13 cellular contexts compared by ENCODE assay signal in genomic region chr19:13103585-13103923, GRCh38. TPM values are rescaled to one million over a fixed set of nuclear protein-coding genes. Genes with fewer than 3 reads are reported as not detected.
A peak's percentile ranks its signal among the peaks of the same experiment; 100 is the strongest.
DNase-seq lines count a peak whose midpoint lies in the region; ATAC-seq and TF ChIP-seq lines count a peak whose summit lies in the region.
"Had no signal": no experiment of that assay in that cellular context is flagged by ENCODE, and none has a peak within 500 bp of the region (broad histone marks: within the 10 kb centered on the region; RNA-seq: fewer than 3 reads in every experiment).

No MANE protein-coding gene starts in this region.

- WGBS in heart left ventricle, 4 donors, result 50 to 59% (median 56%) methylated on average over 4 to 5 of the region's 5 CpGs
- 24 to 44% methylated on average over 5 of the region's 5 CpGs for WGBS in lung, 2 donors
- 65 to 67% methylated on average over 4 to 5 of the region's 5 CpGs for WGBS in tibial nerve, 2 donors
- WGBS in body of pancreas, 2 donors, result 83 to 90% methylated on average over 2 to 3 of the region's 5 CpGs

- TF ChIP-seq EP300 in tibial nerve (IDR thresholded peaks at IDR 0.05), result no peak

- CTCF ChIA-PET in activated CD4-positive, alpha-beta memory T cell treated with anti-CD3 and anti-CD28 coated beads, Interleukin-2, amount 10 ng/mL, durations not matched to agents 7 days and 5 days (lab: Charles Lee), result interaction anchor here (1.1 to 2.5 kb wide), 5 partner anchors 10 to 90 kb away, joined by 3 to 12 read pairs (median 6); partner anchors contain the start of genes IER2 and STX10

- H3K9me3 ChIP-seq in heart left ventricle (no peaks in the 10 kb centered on the region), lung (ENCODE audit: control insufficient read depth in 2 of 2, insufficient read depth in 1 of 2, low read length in 1 of 2) (no peaks in the 10 kb centered on the region), tibial nerve (no peaks in the 10 kb centered on the region), body of pancreas (no peaks in the 10 kb centered on the region)
- H3K9me3 ChIP-seq: BE2C had no signal

- TF ChIP-seq CTCF in heart left ventricle (IDR thresholded peaks at IDR 0.05) (no peak), lung (IDR thresholded peaks at IDR 0.05; ENCODE audit: control extremely low read depth, extremely low read depth) (no peak), tibial nerve (IDR thresholded peaks at IDR 0.05) (no peak), body of pancreas (IDR thresholded peaks at IDR 0.05) (no peak)

- H3K27ac ChIP-seq in heart left ventricle (peak overlapping the region; percentile 72 to 98 (median 92)), lung (ENCODE audit: low read depth in 1 of 2, low read length in 1 of 2) (peak overlapping the region; percentile 69 to 90), tibial nerve (peak overlapping the region in 3 of 4 donors; percentile 81 to 93 (median 88)), body of pancreas (peak overlapping the region in 2 of 4 donors; percentile 62 to 77)
- H3K27ac ChIP-seq: SK-N-MC had no signal

- POLR2A ChIA-PET in activated CD4-positive, alpha-beta memory T cell treated with anti-CD3 and anti-CD28 coated beads, Interleukin-2, amount 10 ng/mL, durations not matched to agents 7 days and 5 days (lab: Charles Lee), result interaction anchor here (1.5 to 3.9 kb wide), 4 partner anchors 14 to 60 kb away, joined by 4 to 46 read pairs (median 17); partner anchors contain the start of genes NACC1 and TRMT1

- H3K4me1 ChIP-seq in heart left ventricle (peaks cover 6 to 68% (median 51%) of the 10 kb centered on the region in 12 donors), lung (ENCODE audit: control insufficient read depth in 2 of 2, insufficient read depth in 2 of 2, low read length in 2 of 2) (peaks cover 0 to 22% of the 10 kb centered on the region in 2 donors), tibial nerve (peaks cover 0 to 56% (median 25%) of the 10 kb centered on the region in 4 donors), body of pancreas (peaks cover 19% of the 10 kb centered on the region)

- no peaks in the 10 kb centered on the region for H3K27me3 ChIP-seq in heart left ventricle
- no peaks in the 10 kb centered on the region for H3K27me3 ChIP-seq in lung (ENCODE audit: control insufficient read depth, insufficient read depth)
- no peaks in the 10 kb centered on the region for H3K27me3 ChIP-seq in tibial nerve
- H3K27me3 ChIP-seq in body of pancreas, result peaks cover 0 to 6% of the 10 kb centered on the region in 2 donors
- H3K27me3 ChIP-seq: BE2C had no signal

- TF ChIP-seq POLR2A in heart left ventricle (IDR thresholded peaks at IDR 0.05) (no peak), tibial nerve (IDR thresholded peaks at IDR 0.05) (no peak), body of pancreas (IDR thresholded peaks at IDR 0.05) (peak in 1 of 3 donors; percentile 2)

- DNase-seq in heart left ventricle (peak in 1 of 5 donors; percentile 26), left ventricle myocardium superior (no peak), lung (ENCODE audit: low spot score) (no peak), tibial nerve (ENCODE audit: low spot score in 2 of 2) (no peak), SHP77 (lab: John Stamatoyannopoulos, UW) (no peak), body of pancreas (no peak)
- no peak for DNase-seq in activated CD4-positive, alpha-beta memory T cell treated with anti-CD3 and anti-CD28 coated beads, Interleukin-2, amount 10 ng/mL, durations not matched to agents 7 days and 5 days
- no peak for DNase-seq in activated T-helper 1 cell treated with anti-CD3 and anti-CD28 coated beads, Interleukin-12 subunit alpha, Interleukin-12 subunit beta, Interleukin-2, Interleukin-4 antibody, amounts not matched to agents 30 ng/mL and 10 ng/mL and 1 ng/mL, durations not matched to agents 14 hours and 24 hours and 36 hours (ENCODE audit: low spot score)
- DNase-seq: NCI-H1092 treated with DMSO at 0.1 percent for 48 hours; stimulated activated CD8-positive, alpha-beta memory T cell treated with anti-CD3 and anti-CD28 coated beads, Interleukin-4, amount 100 ng/mL, for 48 hours had no signal

- H3K4me1 Mint-ChIP-seq in activated CD4-positive, alpha-beta memory T cell treated with anti-CD3 and anti-CD28 coated beads, Interleukin-2, amount 10 ng/mL, durations not matched to agents 7 days and 5 days, result peaks cover 50% of the 10 kb centered on the region
- peaks cover 17% of the 10 kb centered on the region for H3K4me1 Mint-ChIP-seq in activated T-helper 1 cell treated with anti-CD3 and anti-CD28 coated beads, Interleukin-12 subunit alpha, Interleukin-12 subunit beta, Interleukin-2, Interleukin-4 antibody, amounts not matched to agents 30 ng/mL and 10 ng/mL and 1 ng/mL, durations not matched to agents 14 hours and 24 hours and 36 hours (ENCODE audit: low read depth)

- H3K4me3 ChIP-seq in heart left ventricle (peak overlapping the region in 5 of 12 donors; percentile 59 to 75 (median 66)), lung (no peak overlapping the region), tibial nerve (no peak overlapping the region), body of pancreas (no peak overlapping the region)
- H3K4me3 ChIP-seq: SK-N-MC had no signal

- peaks cover 4% of the 10 kb centered on the region for H3K9me3 Mint-ChIP-seq in activated CD4-positive, alpha-beta memory T cell treated with anti-CD3 and anti-CD28 coated beads, Interleukin-2, amount 10 ng/mL, durations not matched to agents 7 days and 5 days
- no peaks in the 10 kb centered on the region for H3K9me3 Mint-ChIP-seq in activated T-helper 1 cell treated with anti-CD3 and anti-CD28 coated beads, Interleukin-12 subunit alpha, Interleukin-12 subunit beta, Interleukin-2, Interleukin-4 antibody, amounts not matched to agents 30 ng/mL and 10 ng/mL and 1 ng/mL, durations not matched to agents 14 hours and 24 hours and 36 hours
- H3K9me3 Mint-ChIP-seq: activated T-helper 2 cell treated with anti-CD3 and anti-CD28 coated beads, Interferon-gamma antibody, Interleukin-2, Interleukin-4, amounts not matched to agents 10 μg/mL and 5 μg/mL and 100 μg/mL, durations not matched to agents 14 hours and 24 hours and 36 hours had no signal

- peaks cover 3% of the 10 kb centered on the region for H3K27me3 Mint-ChIP-seq in activated CD4-positive, alpha-beta memory T cell treated with anti-CD3 and anti-CD28 coated beads, Interleukin-2, amount 10 ng/mL, durations not matched to agents 7 days and 5 days
- H3K27me3 Mint-ChIP-seq in activated T-helper 1 cell treated with anti-CD3 and anti-CD28 coated beads, Interleukin-12 subunit alpha, Interleukin-12 subunit beta, Interleukin-2, Interleukin-4 antibody, amounts not matched to agents 30 ng/mL and 10 ng/mL and 1 ng/mL, durations not matched to agents 14 hours and 24 hours and 36 hours (ENCODE audit: insufficient read depth), result peaks cover 3% of the 10 kb centered on the region

- intact Hi-C loops in heart left ventricle (cut with DNase I), result loop anchor here in 8 of 10 donors (2.0 to 5.0 kb wide), 3 partner anchors 47 to 159 kb away; partner anchors contain the start of genes IER2 (in 7 of the 8) and STX10 (in 7 of the 8)
- intact Hi-C loops in left ventricle myocardium superior (cut with micrococcal nuclease), result no loop called here
- intact Hi-C loops in activated T-helper 1 cell treated with anti-CD3 and anti-CD28 coated beads, Interleukin-12 subunit alpha, Interleukin-12 subunit beta, Interleukin-2, Interleukin-4 antibody, amounts not matched to agents 30 ng/mL and 10 ng/mL and 1 ng/mL, durations not matched to agents 14 hours and 24 hours and 36 hours (cut with micrococcal nuclease), result no loop called here
- intact Hi-C loops in body of pancreas (cut with DNase I), result no loop called here

- H3K36me3 Mint-ChIP-seq in activated CD4-positive, alpha-beta memory T cell treated with anti-CD3 and anti-CD28 coated beads, Interleukin-2, amount 10 ng/mL, durations not matched to agents 7 days and 5 days (ENCODE audit: low read depth), result peaks cover 15% of the 10 kb centered on the region
- peaks cover 12% of the 10 kb centered on the region for H3K36me3 Mint-ChIP-seq in activated T-helper 1 cell treated with anti-CD3 and anti-CD28 coated beads, Interleukin-12 subunit alpha, Interleukin-12 subunit beta, Interleukin-2, Interleukin-4 antibody, amounts not matched to agents 30 ng/mL and 10 ng/mL and 1 ng/mL, durations not matched to agents 14 hours and 24 hours and 36 hours (ENCODE audit: low read depth)

- peak overlapping the region; percentile 64 for H3K4me3 Mint-ChIP-seq in activated CD4-positive, alpha-beta memory T cell treated with anti-CD3 and anti-CD28 coated beads, Interleukin-2, amount 10 ng/mL, durations not matched to agents 7 days and 5 days
- no peak overlapping the region for H3K4me3 Mint-ChIP-seq in activated T-helper 1 cell treated with anti-CD3 and anti-CD28 coated beads, Interleukin-12 subunit alpha, Interleukin-12 subunit beta, Interleukin-2, Interleukin-4 antibody, amounts not matched to agents 30 ng/mL and 10 ng/mL and 1 ng/mL, durations not matched to agents 14 hours and 24 hours and 36 hours

- H3K36me3 ChIP-seq in heart left ventricle (peaks cover 0 to 11% (median 6%) of the 10 kb centered on the region in 9 donors), lung (ENCODE audit: control insufficient read depth in 2 of 2, insufficient read depth in 2 of 2, low read length in 2 of 2) (peaks cover 0 to 15% of the 10 kb centered on the region in 2 donors), tibial nerve (peaks cover 0 to 34% (median 0%) of the 10 kb centered on the region in 3 donors), body of pancreas (replicated peaks in 1 of 2; ENCODE audit: insufficient read depth in 1 of 2, low read depth in 2 of 2) (no peaks in the 10 kb centered on the region)

- no peak overlapping the region for H3K27ac Mint-ChIP-seq in activated CD4-positive, alpha-beta memory T cell treated with anti-CD3 and anti-CD28 coated beads, Interleukin-2, amount 10 ng/mL, durations not matched to agents 7 days and 5 days
- no peak overlapping the region for H3K27ac Mint-ChIP-seq in activated T-helper 1 cell treated with anti-CD3 and anti-CD28 coated beads, Interleukin-12 subunit alpha, Interleukin-12 subunit beta, Interleukin-2, Interleukin-4 antibody, amounts not matched to agents 30 ng/mL and 10 ng/mL and 1 ng/mL, durations not matched to agents 14 hours and 24 hours and 36 hours
- H3K27ac Mint-ChIP-seq: activated T-helper 2 cell treated with anti-CD3 and anti-CD28 coated beads, Interferon-gamma antibody, Interleukin-2, Interleukin-4, amounts not matched to agents 10 μg/mL and 5 μg/mL and 100 μg/mL, durations not matched to agents 14 hours and 24 hours and 36 hours had no signal

- ATAC-seq in heart left ventricle, result no peak
- no peak for ATAC-seq in left ventricle myocardium superior
- ATAC-seq in lung (ENCODE audit: insufficient read depth, low FRiP score), result no peak
- ATAC-seq in body of pancreas, result no peak

RNA-seq across cellular contexts. Expression of gene LYL1, which starts 0.9 kb away (rescaled TPM):
- total RNA-seq in heart left ventricle (10 to 100 TPM in 3 of 9 donors, 1 to 10 TPM in 6; 5.2 to 19.1 (median 8.3) TPM), left ventricle myocardium superior (8.8 TPM), lung (10 to 100 TPM; 12.9 to 25.9 TPM), tibial nerve (10 to 100 TPM; 21.1 to 43.5 (median 25.8) TPM), body of pancreas (1 to 10 TPM; 3.4 to 6.9 TPM)
- polyA plus RNA-seq in heart left ventricle (1 to 10 TPM; 7.7 to 8.4 TPM), lung (10 to 100 TPM; 15.5 to 34.1 TPM)
- total RNA-seq in activated CD4-positive, alpha-beta memory T cell treated with anti-CD3 and anti-CD28 coated beads, Interleukin-2, amount 10 ng/mL, durations not matched to agents 7 days and 5 days, result 1 to 10 TPM; 5.7 to 6.2 TPM
- 2.4 and 2.5 TPM in 2 replicates for total RNA-seq in activated T-helper 1 cell treated with anti-CD3 and anti-CD28 coated beads, Interleukin-12 subunit alpha, Interleukin-12 subunit beta, Interleukin-2, Interleukin-4 antibody, amounts not matched to agents 30 ng/mL and 10 ng/mL and 1 ng/mL, durations not matched to agents 14 hours and 24 hours and 36 hours

RNA-seq across cellular contexts. Expression of gene TRMT1, which starts 13.0 kb away (rescaled TPM):
- total RNA-seq in heart left ventricle (10 to 100 TPM; 15.1 to 22.6 (median 16.2) TPM), left ventricle myocardium superior (22.4 TPM), lung (10 to 100 TPM; 14.4 to 41.4 TPM), tibial nerve (10 to 100 TPM; 38.4 to 92.7 (median 49.2) TPM), body of pancreas (10 to 100 TPM; 21.5 to 36.3 TPM)
- polyA plus RNA-seq in heart left ventricle (10 to 100 TPM; 26.4 to 32.4 TPM), lung (10 to 100 TPM; 46.1 to 48.2 TPM)
- total RNA-seq in activated CD4-positive, alpha-beta memory T cell treated with anti-CD3 and anti-CD28 coated beads, Interleukin-2, amount 10 ng/mL, durations not matched to agents 7 days and 5 days, result 10 to 100 TPM; 29.4 to 29.7 TPM
- 154 and 157 TPM in 2 replicates for total RNA-seq in activated T-helper 1 cell treated with anti-CD3 and anti-CD28 coated beads, Interleukin-12 subunit alpha, Interleukin-12 subunit beta, Interleukin-2, Interleukin-4 antibody, amounts not matched to agents 30 ng/mL and 10 ng/mL and 1 ng/mL, durations not matched to agents 14 hours and 24 hours and 36 hours

RNA-seq across cellular contexts. Expression of gene NACC1, which starts 14.5 kb away (rescaled TPM):
- total RNA-seq in heart left ventricle (10 to 100 TPM; 28.7 to 88.2 (median 41.8) TPM), left ventricle myocardium superior (50.0 TPM), lung (10 to 100 TPM; 18.4 to 94.8 TPM), tibial nerve (10 to 100 TPM; 15.3 to 37.1 (median 25.8) TPM), body of pancreas (10 to 100 TPM in 1 of 2 donors, 1 to 10 TPM in 1; 6.0 to 15.5 TPM)
- polyA plus RNA-seq in heart left ventricle (10 to 100 TPM; 49.6 to 74.2 TPM), lung (10 to 100 TPM; 51.6 to 64.9 TPM)
- 10 to 100 TPM; 74.5 to 82.2 TPM for total RNA-seq in activated CD4-positive, alpha-beta memory T cell treated with anti-CD3 and anti-CD28 coated beads, Interleukin-2, amount 10 ng/mL, durations not matched to agents 7 days and 5 days
- 124 TPM in 2 replicates for total RNA-seq in activated T-helper 1 cell treated with anti-CD3 and anti-CD28 coated beads, Interleukin-12 subunit alpha, Interleukin-12 subunit beta, Interleukin-2, Interleukin-4 antibody, amounts not matched to agents 30 ng/mL and 10 ng/mL and 1 ng/mL, durations not matched to agents 14 hours and 24 hours and 36 hours

RNA-seq across cellular contexts. Expression of gene STX10, which starts 46.6 kb away (rescaled TPM):
- total RNA-seq in heart left ventricle (10 to 100 TPM; 24.0 to 48.8 (median 35.8) TPM), left ventricle myocardium superior (46.4 TPM), lung (10 to 100 TPM; 45.8 to 94.3 TPM), tibial nerve (100 to 1,000 TPM in 1 of 4 donors, 10 to 100 TPM in 3; 58.6 to 145 (median 86.6) TPM), body of pancreas (10 to 100 TPM; 54.2 to 65.3 TPM)
- polyA plus RNA-seq in heart left ventricle (10 to 100 TPM; 52.5 to 64.7 TPM), lung (100 to 1,000 TPM; 128 to 136 TPM)
- total RNA-seq in activated CD4-positive, alpha-beta memory T cell treated with anti-CD3 and anti-CD28 coated beads, Interleukin-2, amount 10 ng/mL, durations not matched to agents 7 days and 5 days, result 10 to 100 TPM; 69.0 to 72.2 TPM
- total RNA-seq in activated T-helper 1 cell treated with anti-CD3 and anti-CD28 coated beads, Interleukin-12 subunit alpha, Interleukin-12 subunit beta, Interleukin-2, Interleukin-4 antibody, amounts not matched to agents 30 ng/mL and 10 ng/mL and 1 ng/mL, durations not matched to agents 14 hours and 24 hours and 36 hours, result 73.8 and 78.1 TPM in 2 replicates

RNA-seq across cellular contexts. Expression of gene IER2, which starts 46.7 kb away (rescaled TPM):
- total RNA-seq in heart left ventricle, result 100 to 1,000 TPM in 1 of 9 donors, 10 to 100 TPM in 8; 17.6 to 101 (median 29.1) TPM
- 10 to 100 TPM; 21.8 to 35.7 TPM for polyA plus RNA-seq in heart left ventricle
- total RNA-seq in left ventricle myocardium superior, result 19.8 TPM
- total RNA-seq in activated CD4-positive, alpha-beta memory T cell treated with anti-CD3 and anti-CD28 coated beads, Interleukin-2, amount 10 ng/mL, durations not matched to agents 7 days and 5 days, result 100 to 1,000 TPM; 231 to 234 TPM
- total RNA-seq in lung, result 10 to 100 TPM; 29.8 to 93.5 TPM
- polyA plus RNA-seq in lung, result 100 to 1,000 TPM in 1 of 2 donors, 10 to 100 TPM in 1; 92.5 to 242 TPM
- total RNA-seq in tibial nerve, result 10 to 100 TPM; 37.3 to 77.4 (median 58.3) TPM
- total RNA-seq in activated T-helper 1 cell treated with anti-CD3 and anti-CD28 coated beads, Interleukin-12 subunit alpha, Interleukin-12 subunit beta, Interleukin-2, Interleukin-4 antibody, amounts not matched to agents 30 ng/mL and 10 ng/mL and 1 ng/mL, durations not matched to agents 14 hours and 24 hours and 36 hours, result 173 and 175 TPM in 2 replicates
- total RNA-seq in body of pancreas, result 100 to 1,000 TPM; 162 to 857 TPM

Comparison
In these comparisons a context has a peak if more than half of its experiments do, and no peak if none do; other contexts are left out.
1. intact Hi-C loops: an anchor here in heart left ventricle (2.0 to 5.0 kb wide); none called in left ventricle myocardium superior, activated T-helper 1 cell treated with anti-CD3 and anti-CD28 coated beads, Interleukin-12 subunit alpha, Interleukin-12 subunit beta, Interleukin-2, Interleukin-4 antibody, amounts not matched to agents 30 ng/mL and 10 ng/mL and 1 ng/mL, durations not matched to agents 14 hours and 24 hours and 36 hours and body of pancreas.